In the genomic region with DNA sequence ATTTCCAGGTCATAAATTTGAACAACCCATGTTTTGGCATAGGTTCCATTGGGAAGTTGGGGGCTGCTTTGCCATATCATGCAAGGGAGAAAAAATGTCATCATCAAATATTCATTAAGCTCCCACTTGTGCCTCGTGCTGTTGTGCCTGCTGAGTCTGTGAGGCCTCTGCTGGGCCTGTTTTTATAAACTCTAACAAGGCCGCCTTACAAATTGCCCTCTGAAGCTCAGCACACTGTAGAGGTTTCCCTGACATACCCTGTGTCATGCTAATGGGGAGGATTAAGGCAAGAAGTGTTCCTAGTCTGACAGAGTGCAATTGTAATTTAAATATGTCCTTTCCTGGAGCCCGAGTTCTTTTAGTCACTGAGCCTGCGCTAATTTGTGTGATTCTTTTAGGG, we compare ENCODE assay signal across 23 cellular contexts. TPM values are rescaled to one million over a fixed set of nuclear protein-coding genes. Genes with fewer than 3 reads are reported as not detected.
DNase-seq lines count a peak whose midpoint lies in the region; ATAC-seq, FAIRE-seq and TF ChIP-seq lines count a peak whose summit lies in the region.
"Had no signal": no experiment of that assay in that cellular context is flagged by ENCODE, and none has a peak within 500 bp of the region (broad histone marks: within the 10 kb centered on the region; RNA-seq: fewer than 3 reads in every experiment).

No MANE protein-coding gene starts in this region.

- peaks cover 5% of the 10 kb centered on the region for H3K36me3 Mint-ChIP-seq in astrocyte (ENCODE audit: low read depth, unreplicated experiment)

- H3K79me2 ChIP-seq in astrocyte (ENCODE audit: insufficient read depth, low read length), result peaks cover 28% of the 10 kb centered on the region

- intact Hi-C loops in psoas muscle (cut with DNase I), result no loop called here
- intact Hi-C loops in heart left ventricle (cut with DNase I), result no loop called here

- peak overlapping the region; percentile 60 for H3K27ac Mint-ChIP-seq in astrocyte (ENCODE audit: unreplicated experiment)
- H3K27ac Mint-ChIP-seq: activated CD4-positive, alpha-beta T cell treated with anti-CD3 and anti-CD28 coated beads, Interleukin-2, amount 10 ng/mL, durations not matched to agents 7 days and 5 days; effector memory CD8-positive, alpha-beta T cell had no signal

- H3K4me1 ChIP-seq in astrocyte (ENCODE audit: insufficient read depth, low read length), result no peaks in the 10 kb centered on the region
- peaks cover 40% of the 10 kb centered on the region for H3K4me1 ChIP-seq in psoas muscle
- H3K4me1 ChIP-seq in heart left ventricle, result peaks cover 0 to 5% (median 0%) of the 10 kb centered on the region in 12 donors
- H3K4me1 ChIP-seq: heart right ventricle, uterus had no signal

- H3K27ac ChIP-seq in astrocyte (ENCODE audit: low read depth, low read length), result no peak overlapping the region
- peak overlapping the region; percentile 10 for H3K27ac ChIP-seq in psoas muscle
- no peak overlapping the region for H3K27ac ChIP-seq in heart left ventricle
- H3K27ac ChIP-seq: GM23248, heart right ventricle, uterus had no signal

- no peak overlapping the region for H3K9ac ChIP-seq in astrocyte (ENCODE audit: low read length)
- H3K9ac ChIP-seq: GM23248 had no signal

- ATAC-seq in psoas muscle, result no peak
- ATAC-seq in GM21717 (IDR thresholded peaks at IDR 0.05; ENCODE audit: unreplicated experiment), result no peak
- no peak for ATAC-seq in heart left ventricle
- ATAC-seq: effector memory CD8-positive, alpha-beta T cell; heart right ventricle had no signal

- peak; percentile 26 for DNase-seq in NCI-H146 (lab: John Stamatoyannopoulos, UW)
- no peak for DNase-seq in NCI-H146 treated with DMSO at 0.1 percent for 48 hours (lab: John Stamatoyannopoulos, UW; ENCODE audit: unreplicated experiment)
- DNase-seq in astrocyte (ENCODE audit: low read depth), result no peak
- peak; percentile 82 for DNase-seq in iPS DF 4.7 (ENCODE audit: extremely low read depth, low spot score)
- no peak for DNase-seq in psoas muscle
- no peak for DNase-seq in glomerular visceral epithelial cell (ENCODE audit: extremely low spot score)
- no peak for DNase-seq in heart left ventricle
- DNase-seq: activated CD4-positive, alpha-beta T cell treated with anti-CD3 and anti-CD28 coated beads, Interleukin-2, amount 10 ng/mL, durations not matched to agents 7 days and 5 days; activated CD8-positive, alpha-beta memory T cell treated with anti-CD3 and anti-CD28 coated beads, Interleukin-2, amount 50 U/mL, for 4 hours; activated gamma-delta T cell treated with Interleukin-2 at 50 U/mL for 16 hours; cerebellar nuclear complex; effector memory CD8-positive, alpha-beta T cell; GM23248; heart right ventricle; NCI-H1930; NCI-H446 treated with DMSO at 0.1 percent for 48 hours; stimulated activated CD4-positive, alpha-beta T cell treated with anti-CD3 and anti-CD28 coated beads, Interleukin-12 subunit alpha, Interleukin-12 subunit beta, amount 100 ng/mL, for 4 hours; stimulated activated CD8-positive, alpha-beta memory T cell treated with anti-CD3 and anti-CD28 coated beads, Interleukin-4, amount 100 ng/mL, for 48 hours; uterus had no signal

- H3K4me3 Mint-ChIP-seq in astrocyte (ENCODE audit: unreplicated experiment), result no peak overlapping the region
- H3K4me3 Mint-ChIP-seq: activated CD4-positive, alpha-beta T cell treated with anti-CD3 and anti-CD28 coated beads, Interleukin-2, amount 10 ng/mL, durations not matched to agents 7 days and 5 days; effector memory CD8-positive, alpha-beta T cell had no signal

- H3K4me1 Mint-ChIP-seq in astrocyte (ENCODE audit: low read depth, unreplicated experiment), result peaks cover 13% of the 10 kb centered on the region
- H3K4me1 Mint-ChIP-seq: activated CD4-positive, alpha-beta T cell treated with anti-CD3 and anti-CD28 coated beads, Interleukin-2, amount 10 ng/mL, durations not matched to agents 7 days and 5 days had no signal

- WGBS in psoas muscle, 3 donors, result 82 to 85% (median 84%) methylated on average over 4 of the region's 4 CpGs
- 80 to 86% (median 83%) methylated on average over 4 of the region's 4 CpGs for WGBS in heart left ventricle, 4 donors

- H2AFZ ChIP-seq in astrocyte (ENCODE audit: low read depth, low read length), result no peak overlapping the region
- H2AFZ ChIP-seq: GM23248 had no signal

- no peaks in the 10 kb centered on the region for H3K9me3 ChIP-seq in astrocyte (ENCODE audit: insufficient read depth, low read depth, low read length)
- no peaks in the 10 kb centered on the region for H3K9me3 ChIP-seq in psoas muscle
- no peaks in the 10 kb centered on the region for H3K9me3 ChIP-seq in heart left ventricle
- H3K9me3 ChIP-seq: heart right ventricle, uterus had no signal

- TF ChIP-seq CTCF in astrocyte (IDR thresholded peaks at IDR 0.05; ENCODE audit: insufficient read depth, low read depth, low read length), result no peak
- TF ChIP-seq CTCF in psoas muscle (IDR thresholded peaks at IDR 0.05), result no peak
- no peak for TF ChIP-seq CTCF in heart left ventricle (IDR thresholded peaks at IDR 0.05)

- H3K27me3 Mint-ChIP-seq in astrocyte (ENCODE audit: low read depth, unreplicated experiment), result no peaks in the 10 kb centered on the region

- no peaks in the 10 kb centered on the region for H3K9me3 Mint-ChIP-seq in astrocyte (ENCODE audit: unreplicated experiment)
- H3K9me3 Mint-ChIP-seq: activated CD4-positive, alpha-beta T cell treated with anti-CD3 and anti-CD28 coated beads, Interleukin-2, amount 10 ng/mL, durations not matched to agents 7 days and 5 days; effector memory CD8-positive, alpha-beta T cell had no signal

- H3K4me3 ChIP-seq in astrocyte (ENCODE audit: insufficient read depth, low read depth, low read length), result no peak overlapping the region
- no peak overlapping the region for H3K4me3 ChIP-seq in psoas muscle
- H3K4me3 ChIP-seq in heart left ventricle, result no peak overlapping the region
- H3K4me3 ChIP-seq: GM23248, heart right ventricle, uterus had no signal

- FAIRE-seq in astrocyte (lab: Jason Lieb, UNC), result no peak
- FAIRE-seq: A204.1, G401.6, GM19239 had no signal

- no peaks in the 10 kb centered on the region for H3K36me3 ChIP-seq in astrocyte (ENCODE audit: insufficient read depth, low read length)
- H3K36me3 ChIP-seq in psoas muscle (ENCODE audit: insufficient read depth in 1 of 2, low read depth in 1 of 2), result no peaks in the 10 kb centered on the region
- no peaks in the 10 kb centered on the region for H3K36me3 ChIP-seq in heart left ventricle
- H3K36me3 ChIP-seq: heart right ventricle, uterus had no signal

- H3K27me3 ChIP-seq in astrocyte (ENCODE audit: insufficient read depth, low read length) (no peaks in the 10 kb centered on the region), psoas muscle (ENCODE audit: insufficient read depth in 3 of 3, low read length in 2 of 3) (no peaks in the 10 kb centered on the region), heart left ventricle (no peaks in the 10 kb centered on the region)
- H3K27me3 ChIP-seq: heart right ventricle, uterus had no signal

- no peak for TF ChIP-seq POLR2A in heart left ventricle (IDR thresholded peaks at IDR 0.05)

- no peak overlapping the region for H3K4me2 ChIP-seq in astrocyte (ENCODE audit: low read length)

- H4K20me1 ChIP-seq in astrocyte (ENCODE audit: insufficient read depth, low read length), result peaks cover 9% of the 10 kb centered on the region

RNA-seq across cellular contexts. Expression of a gene that starts 17.6 kb away (rescaled TPM):
- total RNA-seq in astrocyte (13.4 and 13.7 TPM in 2 replicates), psoas muscle (100 to 1,000 TPM in 1 of 4 donors, 10 to 100 TPM in 3; 29.8 to 147 (median 44.4) TPM), heart left ventricle (1 to 10 TPM; 3.0 to 9.6 (median 5.0) TPM)
- polyA plus RNA-seq in psoas muscle (10 to 100 TPM; 11.4 to 36.4 (median 18.2) TPM), heart left ventricle (1 to 10 TPM; 1.2 to 2.7 TPM)

Comparison
In these comparisons a context has a peak if more than half of its experiments do, and no peak if none do; other contexts are left out.
1. DNase-seq: peak in NCI-H146 (single experiment) and iPS DF 4.7 (single experiment); none in NCI-H146 treated with DMSO at 0.1 percent for 48 hours (single experiment), astrocyte (single experiment), psoas muscle (0 of 2), glomerular visceral epithelial cell (single experiment) and heart left ventricle (0 of 5).